18 cellular contexts compared by ENCODE assay signal in genomic region chr18:35326695-35327387, GRCh38.
"Had no signal": no experiment of that assay in that cellular context is flagged by ENCODE, and none has a peak within 500 bp of the region (broad histone marks: within the 10 kb centered on the region; RNA-seq: fewer than 3 reads in every experiment).

No MANE protein-coding gene starts in this region.

- H3K4me3 ChIP-seq: breast epithelium, left lung, tibial artery, uterus had no signal

- H3K27me3 ChIP-seq: breast epithelium, left lung, neutrophil, tibial artery, uterus had no signal

- ATAC-seq: activated naive CD8-positive, alpha-beta T cell treated with anti-CD3 and anti-CD28 coated beads, Interleukin-2, amount 50 U/mL, for 24 hours; effector memory CD8-positive, alpha-beta T cell; left lung had no signal

- H2AFZ ChIP-seq: parathyroid adenoma had no signal

- H3K79me2 ChIP-seq: parathyroid adenoma had no signal

- H3K9ac ChIP-seq: parathyroid adenoma had no signal

- FAIRE-seq: islet of Langerhans had no signal

- H3K4me1 ChIP-seq: breast epithelium, left lung, parathyroid adenoma, tibial artery, uterus had no signal

- H3K9me3 ChIP-seq: breast epithelium, left lung, neutrophil, tibial artery, uterus had no signal

- H3K36me3 ChIP-seq: breast epithelium, uterus had no signal

- H3K27ac ChIP-seq: breast epithelium, left lung, neutrophil, parathyroid adenoma, tibial artery, uterus had no signal

- DNase-seq: activated CD4-positive, alpha-beta T cell treated with anti-CD3 and anti-CD28 coated beads, Interleukin-2, amount 50 U/mL, for 1 hour; activated CD4-positive, CD25-positive, alpha-beta regulatory T cell; activated CD8-positive, alpha-beta memory T cell treated with anti-CD3 and anti-CD28 coated beads for 24 hours; activated naive CD4-positive, alpha-beta T cell; activated naive CD8-positive, alpha-beta T cell treated with anti-CD3 and anti-CD28 coated beads, Interleukin-2, amount 50 U/mL, for 24 hours; aorta; dermis blood vessel endothelial cell; effector memory CD8-positive, alpha-beta T cell; left lung; mammary epithelial cell; naive B cell; stimulated activated CD4-positive, alpha-beta T cell treated with anti-CD3 and anti-CD28 coated beads, Interleukin-1b, Interleukin-23, amount 100 ng/mL, for 48 hours; tibial artery; uterus had no signal
